ENCODE assay signal across 9 cellular contexts in the genomic region with DNA sequence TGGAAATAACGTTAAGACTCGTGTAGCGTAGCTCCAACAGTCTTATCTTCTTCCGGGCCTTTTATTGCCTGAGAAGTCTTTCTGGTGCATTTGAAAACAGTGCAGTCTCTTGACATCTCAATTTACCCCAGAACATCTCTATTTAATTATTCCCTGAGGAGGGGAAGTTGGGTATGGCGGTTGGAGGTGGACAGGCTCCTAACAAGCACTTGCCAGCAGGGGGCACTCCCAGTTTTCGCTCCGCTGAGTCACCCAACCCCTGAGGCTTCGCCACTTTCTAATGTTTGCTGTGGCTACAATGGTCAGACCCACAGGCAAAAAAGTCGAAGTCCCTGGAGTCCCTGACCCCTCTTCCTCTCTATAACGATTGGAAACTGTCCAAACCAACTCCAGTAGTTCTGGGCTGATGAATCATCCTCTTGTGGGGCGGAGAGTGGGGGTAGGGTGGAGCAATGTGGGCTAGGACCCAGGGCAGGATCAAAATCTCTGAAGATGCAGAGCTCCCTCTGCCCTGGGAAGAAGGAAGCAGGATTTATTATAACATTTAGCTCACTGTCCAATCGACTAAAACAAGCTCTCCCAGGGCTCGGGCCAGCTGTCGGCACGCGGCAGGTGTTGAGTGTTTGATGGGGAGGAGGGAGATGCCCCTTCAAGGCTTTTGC.
DNase-seq lines count a peak whose midpoint lies in the region; ATAC-seq and TF ChIP-seq lines count a peak whose summit lies in the region.
"Had no signal": no experiment of that assay in that cellular context is flagged by ENCODE, and none has a peak within 500 bp of the region (broad histone marks: within the 10 kb centered on the region; RNA-seq: fewer than 3 reads in every experiment).

No MANE protein-coding gene starts in this region.

- H3K4me1 Mint-ChIP-seq in type B pancreatic cell (ENCODE audit: unreplicated experiment): peaks cover 14% of the 10 kb centered on the region

- peaks cover 8% of the 10 kb centered on the region for H3K36me3 Mint-ChIP-seq in type B pancreatic cell

- no peak for TF ChIP-seq POLR2A in lower leg skin (IDR thresholded peaks at IDR 0.05)

- peak overlapping the region; percentile 17 for H3K27ac Mint-ChIP-seq in type B pancreatic cell

- peaks cover 26% of the 10 kb centered on the region for H3K4me1 ChIP-seq in mammary epithelial cell (ENCODE audit: insufficient read depth, low read length)

- no peak overlapping the region for H3K4me3 Mint-ChIP-seq in type B pancreatic cell

- WGBS in mammary epithelial cell (ENCODE audit: low coverage, missing lambda C conversion rate): 45% methylated on average over 14 of the region's 16 CpGs
- WGBS in lower leg skin, 2 donors: 30 to 34% methylated on average over 16 of the region's 16 CpGs

- H3K9me3 ChIP-seq in mammary epithelial cell (replicated peaks; ENCODE audit: insufficient read depth, low read length): no peaks in the 10 kb centered on the region

- intact Hi-C loops in mammary epithelial cell (cut with micrococcal nuclease) (loop anchor here (1.0 to 10.0 kb wide), 4 partner anchors 99 to 689 kb away; no protein-coding TSS in a partner anchor), lower leg skin (cut with DNase I; ENCODE audit: low total_unique reads) (no loop called here)

- H3K27me3 ChIP-seq in mammary epithelial cell (ENCODE audit: insufficient read depth, low read length): no peaks in the 10 kb centered on the region

- H3K36me3 ChIP-seq in mammary epithelial cell (ENCODE audit: insufficient read depth, low read length): no peaks in the 10 kb centered on the region

- H4K20me1 ChIP-seq in mammary epithelial cell (ENCODE audit: insufficient read depth, low read length): no peaks in the 10 kb centered on the region

- H3K4me3 ChIP-seq in mammary epithelial cell (replicated peaks in 1 of 3; ENCODE audit: insufficient read depth in 1 of 3, low read depth in 2 of 3, low read length in 3 of 3) (no peak overlapping the region), lower leg skin (ENCODE audit: low read depth, poor library complexity, severe bottlenecking) (no peak overlapping the region)
- H3K4me3 ChIP-seq: SK-N-MC had no signal

- peak; percentile 62 to 66 for TF ChIP-seq CTCF in mammary epithelial cell (conservative IDR thresholded peaks at IDR 0.05 in 1 of 2, IDR thresholded peaks at IDR 0.05 in 1 of 2; ENCODE audit: extremely low read depth in 1 of 2, insufficient read depth in 1 of 2, low read depth in 1 of 2, low read length in 2 of 2)
- peak; percentile 68 for TF ChIP-seq CTCF in type B pancreatic cell (conservative IDR thresholded peaks at IDR 0.05)
- TF ChIP-seq CTCF in lower leg skin (IDR thresholded peaks at IDR 0.05): no peak

- ATAC-seq in GM21381 (IDR thresholded peaks at IDR 0.05; ENCODE audit: unreplicated experiment): peak; percentile 46

- DNase-seq in Caki2 (ENCODE audit: low read depth): peak; percentile 97
- peak; percentile 76 for DNase-seq in NCI-H226
- DNase-seq in mammary epithelial cell: peak; percentile 93
- DNase-seq in kidney glomerular epithelial cell (lab: John Stamatoyannopoulos, UW): peak; percentile 88
- no peak for DNase-seq in type B pancreatic cell (ENCODE audit: extremely low spot score, unreplicated experiment)
- DNase-seq in lower leg skin (ENCODE audit: low spot score in 2 of 2): no peak
- DNase-seq in activated naive CD4-positive, alpha-beta T cell (lab: John Stamatoyannopoulos, UW): no peak

- peak overlapping the region; percentile 11 for H3K9ac ChIP-seq in mammary epithelial cell (ENCODE audit: insufficient read depth, low read length)

- H3K27me3 Mint-ChIP-seq in type B pancreatic cell: peaks cover 6% of the 10 kb centered on the region

- BruUV-seq in mammary epithelial cell (replicated peaks; lab: Mats Ljungman, UMichigan): no TSS peak

- H3K4me2 ChIP-seq in mammary epithelial cell (ENCODE audit: insufficient read depth, low read depth, low read length): peak overlapping the region; percentile 43

- peak overlapping the region; percentile 73 for H3K27ac ChIP-seq in mammary epithelial cell (ENCODE audit: insufficient read depth, low read depth, low read length)
- H3K27ac ChIP-seq: SK-N-MC had no signal

- peaks cover 9% of the 10 kb centered on the region for H3K9me3 Mint-ChIP-seq in type B pancreatic cell

- CTCF ChIA-PET in mammary epithelial cell (lab: Charles Lee; ENCODE audit: low non-redundant PET): interaction anchor here (0.7 to 1.0 kb wide), 2 partner anchors 9 to 740 kb away, joined by 3 to 4 read pairs; no protein-coding TSS in a partner anchor

- H3K79me2 ChIP-seq in mammary epithelial cell (ENCODE audit: insufficient read depth, low read length): no peaks in the 10 kb centered on the region

- dilution Hi-C loops in mammary epithelial cell (cut with HindIII; ENCODE audit: low sequenced_read_pairs): no loop called here

- H2AFZ ChIP-seq in mammary epithelial cell (ENCODE audit: low read depth, low read length): no peak overlapping the region

- in situ Hi-C loops in Caki2 (cut with HindIII; ENCODE audit: low pct_unique_long_range_greater_than_20kb, low sequenced_read_pairs): no loop called here
- in situ Hi-C loops in mammary epithelial cell (cut with MboI; ENCODE audit: low sequenced_read_pairs in 2 of 2): loop anchor here in 1 of 2 donors (25.0 kb wide), 1 partner anchor 94 kb away; a partner anchor contains a TSS

Comparison
In these comparisons a context has a peak if more than half of its experiments do, and no peak if none do; other contexts are left out.
1. DNase-seq: peak in Caki2 (single experiment), NCI-H226 (single experiment), mammary epithelial cell (single experiment) and kidney glomerular epithelial cell (single experiment); none in type B pancreatic cell (single experiment), lower leg skin (0 of 2) and activated naive CD4-positive, alpha-beta T cell (0 of 4).
2. CTCF ChIP-seq: peak in mammary epithelial cell (2 of 2) and type B pancreatic cell (single experiment); none in lower leg skin (0 of 3).